1 cellular context compared by ENCODE assay signal in the genomic region with DNA sequence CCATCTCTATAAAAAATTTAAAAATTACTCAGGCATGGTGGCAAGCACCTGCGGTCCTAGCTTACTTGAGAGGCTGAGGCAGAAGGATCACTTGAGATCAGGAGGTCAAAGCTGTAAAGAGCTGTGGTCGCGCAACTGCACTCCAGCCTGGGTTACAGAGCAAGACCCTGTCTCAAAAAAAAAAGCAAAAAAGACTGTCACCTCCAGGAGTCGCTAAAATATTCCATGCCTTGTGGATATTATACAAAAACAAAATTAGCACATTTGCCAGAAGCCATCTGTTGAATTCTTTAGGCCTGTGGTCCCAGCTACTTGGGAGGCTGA.
TF ChIP-seq lines count a peak whose summit lies in the region.

No MANE protein-coding gene starts in this region.

TF ChIP-seq in A549, 52 proteins besides CTCF, POLR2A, EP300 and RAD21:
- TF ChIP-seq, protein P1, sequence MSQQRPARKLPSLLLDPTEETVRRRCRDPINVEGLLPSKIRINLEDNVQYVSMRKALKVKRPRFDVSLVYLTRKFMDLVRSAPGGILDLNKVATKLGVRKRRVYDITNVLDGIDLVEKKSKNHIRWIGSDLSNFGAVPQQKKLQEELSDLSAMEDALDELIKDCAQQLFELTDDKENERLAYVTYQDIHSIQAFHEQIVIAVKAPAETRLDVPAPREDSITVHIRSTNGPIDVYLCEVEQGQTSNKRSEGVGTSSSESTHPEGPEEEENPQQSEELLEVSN (IDR thresholded peaks at IDR 0.05; ENCODE audit: borderline replicate concordance, low read depth) = no peak
- peak; percentile 71 to 76; a peak in 2 of 4 replicates for TF ChIP-seq CEBPB (IDR thresholded peaks at IDR 0.05)
